1 cellular context compared by ENCODE assay signal in genomic region chr2:219495531-219496122, GRCh38.
A peak's percentile ranks its signal among the peaks of the same experiment; 100 is the strongest.
TF ChIP-seq lines count a peak whose summit lies in the region.

No MANE protein-coding gene starts in this region.

TF ChIP-seq in K562, 482 proteins besides CTCF, POLR2A, EP300 and RAD21 (continued from another document and continues in another):
- TF ChIP-seq HOMEZ (CRISPR knock-in tag; IDR thresholded peaks at IDR 0.05) (no peak), MCM7 (IDR thresholded peaks at IDR 0.05) (no peak), PKNOX1 (IDR thresholded peaks at IDR 0.05) (0 out of 2 replicates have a peak, but pooled peaks have one; percentile 13), PURB (CRISPR knock-in tag; IDR thresholded peaks at IDR 0.05; ENCODE audit: low read depth) (no peak), RAD51 (IDR thresholded peaks at IDR 0.05; ENCODE audit: borderline replicate concordance, low read depth) (peak; percentile 84), FOXK2 (conservative IDR thresholded peaks at IDR 0.05 in 1 of 2, IDR thresholded peaks at IDR 0.05 in 1 of 2; ENCODE audit: low read depth in 2 of 2) (peak; percentile 85 to 90), SIN3A (IDR thresholded peaks at IDR 0.05; ENCODE audit: borderline replicate concordance in 2 of 2, control insufficient read depth in 1 of 2, low read depth in 2 of 2, low read length in 2 of 2) (no peak), NFE2 (IDR thresholded peaks at IDR 0.05; ENCODE audit: low read depth) (no peak), ILF3 (IDR thresholded peaks at IDR 0.05; ENCODE audit: borderline replicate concordance) (no peak), HNRNPK (IDR thresholded peaks at IDR 0.05; ENCODE audit: low read depth, low read length, poor library complexity, severe bottlenecking) (no peak), ZNF592 (IDR thresholded peaks at IDR 0.05) (peak; percentile 60), COPS2 (conservative IDR thresholded peaks at IDR 0.05) (no peak), CBX2 (IDR thresholded peaks at IDR 0.05; ENCODE audit: insufficient read depth, low read length, poor library complexity, severe bottlenecking) (no peak), ATF2 (CRISPR knock-in tag; IDR thresholded peaks at IDR 0.05) (no peak), SAP30 (IDR thresholded peaks at IDR 0.05; ENCODE audit: borderline replicate concordance, insufficient read depth, low read depth, low read length, poor library complexity, severe bottlenecking) (peak; percentile 41), MGA (IDR thresholded peaks at IDR 0.05) (peak; percentile 68; the same call in 1 of the 2 replicates), ZZZ3 (IDR thresholded peaks at IDR 0.05) (no peak), PCBP2 (IDR thresholded peaks at IDR 0.05; ENCODE audit: low read depth, low read length, poor library complexity, severe bottlenecking) (no peak), KAT2B (IDR thresholded peaks at IDR 0.05; ENCODE audit: low read depth, low read length) (no peak), ZNF232 (CRISPR knock-in tag; IDR thresholded peaks at IDR 0.05) (no peak), RCOR1 (IDR thresholded peaks at IDR 0.05; ENCODE audit: borderline replicate concordance in 1 of 2, low read depth in 2 of 2, low read length in 2 of 2) (0 out of 4 replicates have a peak, but pooled peaks of 1 of the 2 experiments have one; percentile 28), JUNB (CRISPR knock-in tag; conservative IDR thresholded peaks at IDR 0.05) (no peak), CHD1 (IDR thresholded peaks at IDR 0.05; ENCODE audit: low read length) (no peak), POLR3G (IDR thresholded peaks at IDR 0.05; ENCODE audit: extremely low read depth, insufficient read length, insufficient replicate concordance) (no peak), ZNF395 (CRISPR knock-in tag; IDR thresholded peaks at IDR 0.05) (no peak), ZNF12 (CRISPR knock-in tag; IDR thresholded peaks at IDR 0.05) (no peak), E2F4 (CRISPR knock-in tag; IDR thresholded peaks at IDR 0.05; ENCODE audit: low read depth) (no peak), CCAR2 (IDR thresholded peaks at IDR 0.05; ENCODE audit: low read depth, low read length) (no peak), STAG1 (CRISPR knock-in tag; IDR thresholded peaks at IDR 0.05; ENCODE audit: borderline replicate concordance) (no peak), SAFB2 (IDR thresholded peaks at IDR 0.05; ENCODE audit: borderline replicate concordance, low read depth, low read length, severe bottlenecking) (no peak), JUND (IDR thresholded peaks at IDR 0.05; ENCODE audit: borderline replicate concordance, low read depth, low read length) (peak; percentile 37; the same call in 1 of the 2 replicates), JUND (tag; IDR thresholded peaks at IDR 0.05; ENCODE audit: borderline replicate concordance, low read depth, low read length) (no peak; the same call in 2 of the 3 replicates), HMBOX1 (IDR thresholded peaks at IDR 0.05) (no peak)
